In the genomic region with DNA sequence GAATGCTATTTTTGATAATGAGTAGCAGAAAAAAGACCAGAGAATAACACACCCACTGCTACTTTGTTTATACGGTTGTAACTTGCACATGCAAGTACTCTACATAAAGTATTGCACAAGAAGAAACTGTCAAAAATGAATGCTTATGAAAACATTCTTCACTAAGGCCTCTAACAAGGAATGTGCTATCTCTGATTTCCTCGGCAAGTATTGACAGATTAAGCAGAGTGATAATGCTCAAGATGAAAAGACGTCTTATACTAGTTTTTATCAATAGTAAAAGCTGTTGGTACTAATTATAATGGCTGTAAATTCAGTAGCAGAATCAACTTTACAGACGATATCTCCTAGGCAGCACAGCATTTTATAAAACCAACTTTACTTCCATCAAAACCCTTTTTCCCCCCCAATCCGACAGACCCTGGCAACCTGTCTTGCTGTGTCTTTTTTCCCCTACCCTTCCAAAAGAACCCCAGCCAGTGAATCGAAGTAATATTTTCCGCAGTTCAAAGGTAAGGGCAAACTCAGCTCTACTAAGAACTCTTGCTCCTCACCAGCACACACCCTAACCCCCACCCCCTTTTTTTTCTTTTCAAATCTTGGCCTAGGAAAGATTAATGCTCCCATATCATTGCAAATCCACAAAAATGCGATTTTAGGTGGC, we compare ENCODE assay signal across 8 cellular contexts. TPM values are rescaled to one million over a fixed set of nuclear protein-coding genes. Genes with fewer than 3 reads are reported as not detected.
DNase-seq lines count a peak whose midpoint lies in the region; ATAC-seq and TF ChIP-seq lines count a peak whose summit lies in the region.

No MANE protein-coding gene starts in this region.

- peak overlapping the region; percentile 86 for H3K27ac Mint-ChIP-seq in T-helper 2 cell treated with Interferon-gamma antibody and Interleukin-4, amounts not matched to agents 5 μg/mL and 100 μg/mL, for 36 hours

- peak overlapping the region; percentile 90 for H3K4me3 Mint-ChIP-seq in T-helper 2 cell treated with Interferon-gamma antibody and Interleukin-4, amounts not matched to agents 5 μg/mL and 100 μg/mL, for 36 hours

- peak overlapping the region; percentile 88 for H3K4me2 ChIP-seq in GM23248 (ENCODE audit: unreplicated experiment)

- H3K9me3 Mint-ChIP-seq in T-helper 2 cell treated with Interferon-gamma antibody and Interleukin-4, amounts not matched to agents 5 μg/mL and 100 μg/mL, for 36 hours, result no peaks in the 10 kb centered on the region

- H2AFZ ChIP-seq in GM23248, result peak overlapping the region; percentile 86

- intact Hi-C loops in A673 (cut with micrococcal nuclease; ENCODE audit: unreplicated experiment) (loop anchor here (2.0 to 10.0 kb wide), 2 partner anchors 184 kb away; no protein-coding TSS in a partner anchor), psoas muscle (cut with DNase I) (loop anchor here (1.0 to 10.0 kb wide), 5 partner anchors 52 to 201 kb away; a partner anchor contains a TSS)

- H3K27me3 ChIP-seq in A673 (replicated peaks; ENCODE audit: insufficient read depth, low read depth, low read length, poor library complexity), result no peaks in the 10 kb centered on the region
- no peaks in the 10 kb centered on the region for H3K27me3 ChIP-seq in GM23248 (replicated peaks; ENCODE audit: insufficient read depth)
- H3K27me3 ChIP-seq in psoas muscle (ENCODE audit: insufficient read depth in 3 of 3, low read length in 2 of 3), result no peaks in the 10 kb centered on the region

- H3K9me3 ChIP-seq in A673 (ENCODE audit: low read depth, low read length, poor library complexity, severe bottlenecking) (no peaks in the 10 kb centered on the region), GM23248 (ENCODE audit: low read depth) (no peaks in the 10 kb centered on the region), psoas muscle (no peaks in the 10 kb centered on the region)

- H3K79me2 ChIP-seq in GM23248 (ENCODE audit: insufficient read depth), result peaks cover 55% of the 10 kb centered on the region

- H3K27me3 Mint-ChIP-seq in T-helper 2 cell treated with Interferon-gamma antibody and Interleukin-4, amounts not matched to agents 5 μg/mL and 100 μg/mL, for 36 hours (ENCODE audit: low read depth), result no peaks in the 10 kb centered on the region

- peaks cover 27% of the 10 kb centered on the region for H3K4me1 ChIP-seq in A673 (ENCODE audit: insufficient read depth, low read length, poor library complexity, severe bottlenecking)
- peaks cover 25% of the 10 kb centered on the region for H3K4me1 ChIP-seq in GM23248 (ENCODE audit: insufficient read depth)
- H3K4me1 ChIP-seq in psoas muscle, result peaks cover 43% of the 10 kb centered on the region

- H3K36me3 ChIP-seq in A673 (ENCODE audit: insufficient read depth, low read length, poor library complexity, severe bottlenecking), result no peaks in the 10 kb centered on the region
- H3K36me3 ChIP-seq in GM23248 (ENCODE audit: low read depth), result no peaks in the 10 kb centered on the region
- H3K36me3 ChIP-seq in psoas muscle (ENCODE audit: insufficient read depth in 1 of 2, low read depth in 1 of 2), result no peaks in the 10 kb centered on the region

- 1 to 3% methylated on average over 8 of the region's 8 CpGs for WGBS in GM23248 (ENCODE audit: low coverage in 1 of 2, low lambda C conversion rate in 2 of 2, missing lambda C conversion rate in 2 of 2), 2 experiments
- WGBS in psoas muscle, 3 donors, result 0 to 1% (median 0%) methylated on average over 8 of the region's 8 CpGs

- peak overlapping the region; percentile 91 for H3K9ac ChIP-seq in GM23248

- POLR2A ChIA-PET in A673 (lab: Charles Lee; ENCODE audit: low non-redundant PET), result no interaction called here

- BruUV-seq in A673 (replicated peaks; lab: Mats Ljungman, UMichigan), result TSS peak; percentile 68

- peaks cover 28% of the 10 kb centered on the region for H3F3A ChIP-seq in GM23248 (ENCODE audit: insufficient read depth)

- no peaks in the 10 kb centered on the region for H3K9me2 ChIP-seq in GM23248 (ENCODE audit: insufficient read depth)

- ATAC-seq in psoas muscle (no peak), GM18861 (IDR thresholded peaks at IDR 0.05; ENCODE audit: unreplicated experiment) (no peak)

- H4K20me1 ChIP-seq in GM23248 (ENCODE audit: insufficient read depth), result no peaks in the 10 kb centered on the region

- H3K36me3 Mint-ChIP-seq in T-helper 2 cell treated with Interferon-gamma antibody and Interleukin-4, amounts not matched to agents 5 μg/mL and 100 μg/mL, for 36 hours (ENCODE audit: low read depth), result peaks cover 3% of the 10 kb centered on the region

- peaks cover 46% of the 10 kb centered on the region for H3K4me1 Mint-ChIP-seq in T-helper 2 cell treated with Interferon-gamma antibody and Interleukin-4, amounts not matched to agents 5 μg/mL and 100 μg/mL, for 36 hours (ENCODE audit: low read depth)

- H3K4me3 ChIP-seq in A673 (ENCODE audit: low read depth, low read length, poor library complexity, severe bottlenecking), result peak overlapping the region; percentile 96
- H3K4me3 ChIP-seq in GM23248, result peak overlapping the region; percentile 98
- H3K4me3 ChIP-seq in psoas muscle, result peak overlapping the region; percentile 98

- DNase-seq in A673 (ENCODE audit: low spot score), result peak; percentile 19
- DNase-seq in GM23248, result peak; percentile 58
- DNase-seq in T-helper 2 cell treated with Interferon-gamma antibody and Interleukin-4, amounts not matched to agents 5 μg/mL and 100 μg/mL, for 36 hours (ENCODE audit: low spot score), result no peak
- DNase-seq in fibroblast of peridontal ligament (ENCODE audit: extremely low read depth), result peak; percentile 59
- DNase-seq in psoas muscle, result no peak
- DNase-seq in NCI-H1436 treated with DMSO at 0.1 percent for 48 hours (lab: John Stamatoyannopoulos, UW), result no peak
- DNase-seq in NCI-H128 (lab: John Stamatoyannopoulos, UW; ENCODE audit: unreplicated experiment), result no peak

- no peak for TF ChIP-seq CTCF in A673 (conservative IDR thresholded peaks at IDR 0.05; ENCODE audit: low read depth, low read length)
- no peak for TF ChIP-seq CTCF in psoas muscle (IDR thresholded peaks at IDR 0.05)

- CTCF ChIA-PET in A673 (lab: Charles Lee), result interaction anchor here (0.7 kb wide), 2 partner anchors 17 to 745 kb away, joined by 3 to 6 read pairs; no protein-coding TSS in a partner anchor

- H3K27ac ChIP-seq in A673 (ENCODE audit: low read depth, low read length, poor library complexity, severe bottlenecking) (peak overlapping the region; percentile 93), GM23248 (peak overlapping the region; percentile 91), psoas muscle (peak overlapping the region; percentile 98)

- in situ Hi-C loops in GM23248 (cut with MboI), result loop anchor here (25.0 kb wide), 1 partner anchor 191 kb away; no protein-coding TSS in a partner anchor

RNA-seq across cellular contexts. Expression of a gene that starts 1.5 kb away (rescaled TPM):
- 43.1 and 47.6 TPM in 2 replicates for total RNA-seq in A673 (2021)
- total RNA-seq in GM23248 (2014; rRNA removed; shearing (Covaris generic)), result 28.4 and 34.7 TPM in 2 replicates
- polyA plus RNA-seq in GM23248 (2016; fragmentation: Nextera tagmentation; extraction: Ambion mirVana), result 12.4 and 16.6 TPM in 2 replicates
- 10 to 100 TPM; 15.0 to 21.7 (median 20.9) TPM for total RNA-seq in psoas muscle
- polyA plus RNA-seq in psoas muscle, result 10 to 100 TPM in 2 of 3 donors, 1 to 10 TPM in 1; 4.8 to 14.5 (median 10.3) TPM

RNA-seq across cellular contexts. Expression of a gene that starts 52.3 kb away (rescaled TPM):
- 138 and 143 TPM in 2 replicates for total RNA-seq in A673 (2021)
- total RNA-seq in GM23248 (2014; rRNA removed; shearing (Covaris generic)), result 88.9 and 147 TPM in 2 replicates
- 151 and 157 TPM in 2 replicates for polyA plus RNA-seq in GM23248 (2016; fragmentation: Nextera tagmentation; extraction: Ambion mirVana)
- total RNA-seq in psoas muscle, result 100 to 1,000 TPM; 118 to 160 (median 136) TPM
- polyA plus RNA-seq in psoas muscle, result 100 to 1,000 TPM; 106 to 121 (median 107) TPM

Comparison
In these comparisons a context has a peak if more than half of its experiments do, and no peak if none do; other contexts are left out.
1. DNase-seq: peak in A673 (single experiment), GM23248 (single experiment) and fibroblast of peridontal ligament (single experiment); none in T-helper 2 cell treated with Interferon-gamma antibody and Interleukin-4, amounts not matched to agents 5 μg/mL and 100 μg/mL, for 36 hours (single experiment), psoas muscle (0 of 2), NCI-H1436 treated with DMSO at 0.1 percent for 48 hours (single experiment) and NCI-H128 (single experiment).
2. Peak in every context shown above with its lines, with median percentiles within 50 percentile points of each other: H3K27ac ChIP-seq and H3K4me3 ChIP-seq.